ENCODE assay signal across 18 cellular contexts in genomic region chr15:29088666-29089065, GRCh38.
"Had no signal": no experiment of that assay in that cellular context is flagged by ENCODE, and none has a peak within 500 bp of the region (broad histone marks: within the 10 kb centered on the region; RNA-seq: fewer than 3 reads in every experiment).

No MANE protein-coding gene starts in this region.

- ATAC-seq: activated CD4-positive, CD25-positive, alpha-beta regulatory T cell treated with anti-CD3 and anti-CD28 coated beads, Interleukin-2, amount 50 U/mL, for 24 hours; mucosa of descending colon; pancreas; stimulated activated effector memory CD8-positive, alpha-beta T cell treated with anti-CD3 and anti-CD28 coated beads, Interleukin-12 subunit alpha, Interleukin-12 subunit beta, amount 100 ng/mL, for 72 hours had no signal

- H3K36me3 Mint-ChIP-seq: stimulated activated effector memory CD8-positive, alpha-beta T cell treated with anti-CD3 and anti-CD28 coated beads, Interleukin-12 subunit alpha, Interleukin-12 subunit beta, amount 100 ng/mL, for 72 hours had no signal

- H3K4me3 Mint-ChIP-seq: activated T-helper 1 cell treated with anti-CD3 and anti-CD28 coated beads, Interleukin-12 subunit alpha, Interleukin-12 subunit beta, Interleukin-2, Interleukin-4 antibody, amounts not matched to agents 30 ng/mL and 10 ng/mL and 1 ng/mL, durations not matched to agents 14 hours and 24 hours and 36 hours; nephron progenitor cell had no signal

- H3K27ac ChIP-seq: brain microvascular endothelial cell, esophagus muscularis mucosa, pancreas, SJCRH30 had no signal

- DNase-seq: activated CD4-positive, alpha-beta T cell treated with anti-CD3 and anti-CD28 coated beads, Interleukin-2, amount 50 U/mL, for 48 hours; activated CD8-positive, alpha-beta memory T cell treated with anti-CD3 and anti-CD28 coated beads, Interleukin-2, amount 50 U/mL, for 48 hours; activated naive CD4-positive, alpha-beta T cell; amniotic stem cell; brain microvascular endothelial cell; glutamatergic neuron; mammary epithelial cell; mucosa of descending colon; nephron progenitor cell; pancreas; retina; SJCRH30; small intestine; trophoblast cell had no signal

- H3K27ac Mint-ChIP-seq: activated T-helper 1 cell treated with anti-CD3 and anti-CD28 coated beads, Interleukin-12 subunit alpha, Interleukin-12 subunit beta, Interleukin-2, Interleukin-4 antibody, amounts not matched to agents 30 ng/mL and 10 ng/mL and 1 ng/mL, durations not matched to agents 14 hours and 24 hours and 36 hours; nephron progenitor cell had no signal
